19 cellular contexts compared by ENCODE assay signal in the genomic region with DNA sequence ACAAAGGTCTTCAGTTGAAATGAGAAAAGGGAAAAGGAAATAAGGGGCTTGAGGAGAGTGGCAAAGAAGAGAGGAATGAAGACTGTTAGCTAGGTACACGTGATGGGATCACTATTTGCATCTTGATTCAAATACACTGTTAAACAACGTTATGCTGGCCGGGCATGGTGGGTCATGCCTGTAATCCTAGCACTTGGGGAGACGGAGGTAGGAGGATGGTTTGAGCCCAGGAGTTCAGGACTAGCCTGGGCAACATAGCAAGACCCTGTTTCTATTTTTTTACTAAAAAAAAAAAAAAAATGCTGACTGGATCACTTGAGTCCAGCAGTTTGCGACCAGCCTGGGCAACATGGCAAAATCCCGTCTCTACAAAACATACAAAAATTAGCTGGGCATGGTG. TPM values are rescaled to one million over a fixed set of nuclear protein-coding genes. Genes with fewer than 3 reads are reported as not detected.
DNase-seq lines count a peak whose midpoint lies in the region; ATAC-seq and TF ChIP-seq lines count a peak whose summit lies in the region.
"Had no signal": no experiment of that assay in that cellular context is flagged by ENCODE, and none has a peak within 500 bp of the region (broad histone marks: within the 10 kb centered on the region; RNA-seq: fewer than 3 reads in every experiment).

No MANE protein-coding gene starts in this region.

- POLR2A ChIA-PET in HEK293 (lab: Yijun Ruan, JAX) = interaction anchor here (0.6 to 1.5 kb wide), 5 partner anchors 13 to 238 kb away, joined by 3 to 9 read pairs (median 4); partner anchors contain the start of gene TOMM20

- CTCF ChIA-PET in HEK293 (lab: Yijun Ruan, JAX) = interaction anchor here (0.6 to 1.1 kb wide), 4 partner anchors 128 to 434 kb away, joined by 3 to 5 read pairs (median 4); no protein-coding TSS in a partner anchor

- no peak for TF ChIP-seq CTCF in HEK293 (tag by site-specific recombination; IDR thresholded peaks at IDR 0.05)
- no peak for TF ChIP-seq CTCF in brain (conservative IDR thresholded peaks at IDR 0.05)

- H3K9ac ChIP-seq in BLaER1 = no peak overlapping the region

- H3K4me3 ChIP-seq in BLaER1 = no peak overlapping the region
- H3K4me3 ChIP-seq in HEK293 (ENCODE audit: low read depth, low read length) = no peak overlapping the region
- H3K4me3 ChIP-seq: PC-9 had no signal

- no peaks in the 10 kb centered on the region for H3K27me3 ChIP-seq in BLaER1

- H3K9me3 Mint-ChIP-seq in activated T-cell treated with anti-CD3 and anti-CD28 coated beads, Interleukin-2, amount 50 U/mL, for 24 hours = no peaks in the 10 kb centered on the region
- H3K9me3 Mint-ChIP-seq in brain = no peaks in the 10 kb centered on the region
- H3K9me3 Mint-ChIP-seq: CD4-positive, alpha-beta memory T cell had no signal

- peaks cover 30% of the 10 kb centered on the region for H3K4me1 Mint-ChIP-seq in activated T-cell treated with anti-CD3 and anti-CD28 coated beads, Interleukin-2, amount 50 U/mL, for 24 hours (ENCODE audit: low read depth)
- peaks cover 29% of the 10 kb centered on the region for H3K4me1 Mint-ChIP-seq in brain

- H3K4me2 ChIP-seq in BLaER1 = 0 out of 2 replicates have a peak overlapping the region, but pooled peaks have one; percentile 79
- H3K4me2 ChIP-seq: PC-9 had no signal

- peaks cover 22% of the 10 kb centered on the region for H3K36me3 Mint-ChIP-seq in activated T-cell treated with anti-CD3 and anti-CD28 coated beads, Interleukin-2, amount 50 U/mL, for 24 hours (ENCODE audit: low read depth)
- H3K36me3 Mint-ChIP-seq in brain = peaks cover 25% of the 10 kb centered on the region

- ATAC-seq in GM18873 (IDR thresholded peaks at IDR 0.05; ENCODE audit: low FRiP score, unreplicated experiment) (no peak), left lobe of liver (no peak)

- no peak overlapping the region for H3K4me3 Mint-ChIP-seq in activated T-cell treated with anti-CD3 and anti-CD28 coated beads, Interleukin-2, amount 50 U/mL, for 24 hours
- H3K4me3 Mint-ChIP-seq in brain = peak overlapping the region in 3 of 5 experiments; percentile 35 to 59 (median 43)

- H3K9me3 ChIP-seq in BLaER1 (no peaks in the 10 kb centered on the region), HEK293 (ENCODE audit: control insufficient read depth, insufficient read depth, low read depth, low read length) (no peaks in the 10 kb centered on the region)

- H3K27ac Mint-ChIP-seq in activated T-cell treated with anti-CD3 and anti-CD28 coated beads, Interleukin-2, amount 50 U/mL, for 24 hours = peak overlapping the region; percentile 47
- H3K27ac Mint-ChIP-seq in brain = no peak overlapping the region

- no peaks in the 10 kb centered on the region for H4K20me1 ChIP-seq in BLaER1

- DNase-seq in activated T-cell treated with anti-CD3 and anti-CD28 coated beads, Interleukin-2, amount 50 U/mL, for 24 hours = no peak
- no peak for DNase-seq in activated T-cell treated with anti-CD3 and anti-CD28 coated beads, Interleukin-2, amount 50 U/mL, for 1 hour
- DNase-seq in NOMO-1 treated with dmso at 0.1 percent for 144 hours (lab: John Stamatoyannopoulos, UW; ENCODE audit: unreplicated experiment) = no peak
- no peak for DNase-seq in left lobe of liver (ENCODE audit: low spot score)
- DNase-seq: CD4-positive, alpha-beta memory T cell; DMS79; GOT3; MV-4-11; NCI-H1436; NCI-H2029; NCI-H2171; NCI-H446 treated with DMSO at 0.1 percent for 48 hours; NCI-H82; PC-9 had no signal

- no peaks in the 10 kb centered on the region for H3K27me3 Mint-ChIP-seq in activated T-cell treated with anti-CD3 and anti-CD28 coated beads, Interleukin-2, amount 50 U/mL, for 24 hours
- peaks cover 7% of the 10 kb centered on the region for H3K27me3 Mint-ChIP-seq in brain
- H3K27me3 Mint-ChIP-seq: CD4-positive, alpha-beta memory T cell had no signal

- peaks cover 63% of the 10 kb centered on the region for H3K36me3 ChIP-seq in BLaER1
- H3K36me3 ChIP-seq in HEK293 (ENCODE audit: control insufficient read depth in 2 of 2, insufficient read depth in 1 of 2, low read length in 2 of 2) = peaks cover 50 to 62% of the 10 kb centered on the region in 2 experiments

- H3K27ac ChIP-seq in BLaER1 = no peak overlapping the region
- H3K27ac ChIP-seq in HEK293 (ENCODE audit: extremely low read depth, low read depth, low read length) = no peak overlapping the region
- H3K27ac ChIP-seq: HL-60, PC-9 had no signal

- H3K4me1 ChIP-seq in BLaER1 = peaks cover 37% of the 10 kb centered on the region
- H3K4me1 ChIP-seq in HEK293 (ENCODE audit: control insufficient read depth, insufficient read depth, low read length) = no peaks in the 10 kb centered on the region

TF ChIP-seq in HEK293, 187 proteins besides CTCF, POLR2A, EP300 and RAD21:
- TF ChIP-seq ZSCAN5A (tag by site-specific recombination; IDR thresholded peaks at IDR 0.05) (no peak), ZNF121 (tag by site-specific recombination; IDR thresholded peaks at IDR 0.05) (peak; percentile 75)

RNA-seq across cellular contexts. Expression of gene RBM34, which starts 2.4 kb away (rescaled TPM):
- polyA plus RNA-seq in brain (ENCODE audit: insufficient read depth, low read depth, low replicate concordance) = 47.3 TPM
- 26.1 TPM for total RNA-seq in left lobe of liver

RNA-seq across cellular contexts. Expression of gene TOMM20, which starts 30.0 kb away (rescaled TPM):
- 94.4 TPM for polyA plus RNA-seq in brain (ENCODE audit: insufficient read depth, low read depth, low replicate concordance)
- 48.7 TPM for total RNA-seq in left lobe of liver
